7 cellular contexts compared by ENCODE assay signal in genomic region chr11:102420547-102420946, GRCh38. TPM values are rescaled to one million over a fixed set of nuclear protein-coding genes. Genes with fewer than 3 reads are reported as not detected.
DNase-seq lines count a peak whose midpoint lies in the region; ATAC-seq, FAIRE-seq and TF ChIP-seq lines count a peak whose summit lies in the region.

No MANE protein-coding gene starts in this region.

- H3K4me3 ChIP-seq in mucosa of descending colon (no peak overlapping the region), Peyer's patch (no peak overlapping the region)

- peak; percentile 99 for ATAC-seq in GM18861 (IDR thresholded peaks at IDR 0.05; ENCODE audit: unreplicated experiment)
- peak; percentile 87 for ATAC-seq in GM21447 (IDR thresholded peaks at IDR 0.05; ENCODE audit: unreplicated experiment)
- ATAC-seq in HG03439 (IDR thresholded peaks at IDR 0.05; ENCODE audit: unreplicated experiment) = peak; percentile 83
- ATAC-seq in mucosa of descending colon = no peak

- intact Hi-C loops in mucosa of descending colon (cut with DNase I, micrococcal nuclease) = no loop called here

- peak overlapping the region; percentile 86 for H3K27ac ChIP-seq in layer of hippocampus (ENCODE audit: low read depth, low read length)
- no peak overlapping the region for H3K27ac ChIP-seq in Peyer's patch

- H3K36me3 ChIP-seq in mucosa of descending colon (ENCODE audit: low read depth) (no peaks in the 10 kb centered on the region), Peyer's patch (no peaks in the 10 kb centered on the region)

- H3K4me1 ChIP-seq in mucosa of descending colon (ENCODE audit: low read depth) = no peaks in the 10 kb centered on the region
- H3K4me1 ChIP-seq in Peyer's patch = no peaks in the 10 kb centered on the region

- DNase-seq in mucosa of descending colon (no peak), Peyer's patch (no peak), H54 (ENCODE audit: insufficient read length, low spot score) (no peak)

- no peak for FAIRE-seq in H54 (lab: Jason Lieb, UNC)

- H3K27me3 ChIP-seq in layer of hippocampus (ENCODE audit: control insufficient read depth, insufficient read depth, low read length) = no peaks in the 10 kb centered on the region
- no peaks in the 10 kb centered on the region for H3K27me3 ChIP-seq in Peyer's patch

- TF ChIP-seq POLR2A in Peyer's patch (IDR thresholded peaks at IDR 0.05) = no peak
- TF ChIP-seq POLR2A in H54 (IDR thresholded peaks at IDR 0.05; ENCODE audit: low read depth, low read length) = no peak

- H3K9me3 ChIP-seq in mucosa of descending colon = peaks cover 5% of the 10 kb centered on the region
- H3K9me3 ChIP-seq in Peyer's patch = no peaks in the 10 kb centered on the region

- no peak for TF ChIP-seq CTCF in mucosa of descending colon (IDR thresholded peaks at IDR 0.05)
- TF ChIP-seq CTCF in Peyer's patch (IDR thresholded peaks at IDR 0.05) = no peak

RNA-seq across cellular contexts. Expression of gene TMEM123, which starts 32.0 kb away (rescaled TPM):
- total RNA-seq in mucosa of descending colon (100 to 1,000 TPM; 153 to 205 (median 157) TPM), Peyer's patch (10 to 100 TPM; 36.1 to 78.4 (median 54.5) TPM)
